Comparison of ENCODE assay signal across 9 cellular contexts in the genomic region with DNA sequence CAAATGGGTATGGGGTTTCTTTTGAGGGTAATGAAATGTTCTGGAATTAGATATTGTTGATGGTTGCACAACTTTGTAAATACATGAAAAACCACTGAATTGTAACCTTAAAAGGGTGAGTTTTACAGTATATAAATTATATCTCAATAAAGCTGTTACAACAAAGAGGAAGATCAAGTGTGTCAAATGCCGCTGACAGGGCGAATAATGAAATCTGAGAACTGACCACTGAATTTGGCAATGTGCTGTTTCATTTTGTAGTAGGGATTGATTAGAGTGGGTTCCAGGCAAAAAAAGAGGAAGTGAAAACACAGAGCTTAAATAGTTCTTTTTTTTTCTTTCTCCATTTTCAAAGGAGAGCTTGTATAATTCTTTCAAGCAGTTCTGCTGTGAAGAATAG.
DNase-seq lines count a peak whose midpoint lies in the region; ATAC-seq and TF ChIP-seq lines count a peak whose summit lies in the region.
"Had no signal": no experiment of that assay in that cellular context is flagged by ENCODE, and none has a peak within 500 bp of the region (broad histone marks: within the 10 kb centered on the region; RNA-seq: fewer than 3 reads in every experiment).

No MANE protein-coding gene starts in this region.

- H3K4me1 ChIP-seq in CD8-positive, alpha-beta T cell (ENCODE audit: insufficient read depth, low read length), result no peaks in the 10 kb centered on the region
- H3K4me1 ChIP-seq: BE2C had no signal

- no peaks in the 10 kb centered on the region for H3K9me3 ChIP-seq in CD8-positive, alpha-beta T cell (ENCODE audit: low read length)
- H3K9me3 ChIP-seq: BE2C had no signal

- DNase-seq in GF-D8 (lab: John Stamatoyannopoulos, UW) (peak; percentile 71), fibroblast of gingiva (ENCODE audit: low read depth) (peak; percentile 28), NCI-H1436 (lab: John Stamatoyannopoulos, UW) (no peak), NCI-H128 (lab: John Stamatoyannopoulos, UW; ENCODE audit: unreplicated experiment) (no peak), NCI-H1417 treated with DMSO at 0.1 percent for 48 hours (lab: John Stamatoyannopoulos, UW) (no peak)
- no peak for DNase-seq in CD8-positive, alpha-beta T cell
- DNase-seq: BE2C had no signal

- CTCF ChIA-PET in CD8-positive, alpha-beta T cell (lab: Charles Lee), result no interaction called here

- intact Hi-C loops in CD8-positive, alpha-beta T cell (cut with DNase I, micrococcal nuclease), result no loop called here

- no peak for TF ChIP-seq CTCF in CD8-positive, alpha-beta T cell (IDR thresholded peaks at IDR 0.05)

- H3K27me3 ChIP-seq in CD8-positive, alpha-beta T cell (ENCODE audit: insufficient read depth, low read length), result no peaks in the 10 kb centered on the region
- H3K27me3 ChIP-seq: BE2C had no signal

- H3K27ac ChIP-seq in CD8-positive, alpha-beta T cell (ENCODE audit: low read depth, low read length), result no peak overlapping the region

- POLR2A ChIA-PET in CD8-positive, alpha-beta T cell (lab: Charles Lee), result no interaction called here

- no peak overlapping the region for H3K4me3 Mint-ChIP-seq in CD8-positive, alpha-beta T cell

- H3K36me3 Mint-ChIP-seq in CD8-positive, alpha-beta T cell, result no peaks in the 10 kb centered on the region

- H3K27me3 Mint-ChIP-seq in CD8-positive, alpha-beta T cell (ENCODE audit: low read depth), result peaks cover 3% of the 10 kb centered on the region

- H3K27ac Mint-ChIP-seq in CD8-positive, alpha-beta T cell, result no peak overlapping the region

- no peak overlapping the region for H3K4me3 ChIP-seq in CD8-positive, alpha-beta T cell (ENCODE audit: low read depth, low read length)

- no peaks in the 10 kb centered on the region for H3K9me3 Mint-ChIP-seq in CD8-positive, alpha-beta T cell

- ATAC-seq in GM21423 (IDR thresholded peaks at IDR 0.05; ENCODE audit: unreplicated experiment), result peak; percentile 94
- peak; percentile 93 for ATAC-seq in HG03442 (IDR thresholded peaks at IDR 0.05; ENCODE audit: unreplicated experiment)
- no peak for ATAC-seq in CD8-positive, alpha-beta T cell

- no peaks in the 10 kb centered on the region for H3K36me3 ChIP-seq in CD8-positive, alpha-beta T cell (ENCODE audit: insufficient read depth, low read length)
- H3K36me3 ChIP-seq: BE2C had no signal

- no peaks in the 10 kb centered on the region for H3K4me1 Mint-ChIP-seq in CD8-positive, alpha-beta T cell (ENCODE audit: low read depth)

Comparison
In these comparisons a context has a peak if more than half of its experiments do, and no peak if none do; other contexts are left out.
1. DNase-seq: peak in GF-D8 (single experiment) and fibroblast of gingiva (single experiment); none in NCI-H1436 (single experiment), CD8-positive, alpha-beta T cell (0 of 7), NCI-H128 (single experiment) and NCI-H1417 treated with DMSO at 0.1 percent for 48 hours (single experiment).